ENCODE assay signal across 22 cellular contexts in the genomic region with DNA sequence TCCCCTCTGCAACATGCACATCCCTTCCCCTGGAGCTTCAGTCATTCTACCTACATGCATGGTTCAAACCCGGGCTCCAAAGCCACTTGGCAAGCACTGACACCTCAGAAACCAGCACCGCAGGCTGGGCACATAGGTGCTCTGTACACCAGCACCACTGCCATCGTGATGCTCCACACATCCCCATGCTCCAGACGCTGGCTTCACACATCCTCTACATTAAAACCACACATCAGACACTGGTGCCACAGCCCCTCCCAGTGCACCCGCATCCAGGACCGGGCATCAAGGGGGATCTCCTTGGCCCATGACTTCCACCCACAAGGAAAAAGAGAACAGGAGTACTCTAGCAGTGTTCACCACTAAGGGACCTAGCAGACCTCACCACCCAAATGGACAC.
DNase-seq lines count a peak whose midpoint lies in the region; ATAC-seq, FAIRE-seq and TF ChIP-seq lines count a peak whose summit lies in the region.
"Had no signal": no experiment of that assay in that cellular context is flagged by ENCODE, and none has a peak within 500 bp of the region (broad histone marks: within the 10 kb centered on the region; RNA-seq: fewer than 3 reads in every experiment).

No MANE protein-coding gene starts in this region.

- H3K18ac ChIP-seq in H1 (ENCODE audit: extremely low read depth, low read length): no peak overlapping the region

- no peak overlapping the region for H3K27ac ChIP-seq in H1 (ENCODE audit: low read depth, low read length)
- H3K27ac ChIP-seq: 22Rv1, BLaER1, C4-2B had no signal

- no peak overlapping the region for H4K5ac ChIP-seq in H1 (ENCODE audit: insufficient read length, low read depth, low read length)

- H3K27ac Mint-ChIP-seq in stimulated activated effector memory CD8-positive, alpha-beta T cell treated with anti-CD3 and anti-CD28 coated beads, Interleukin-12 subunit alpha, Interleukin-12 subunit beta, amount 100 ng/mL, for 72 hours: no peak overlapping the region
- H3K27ac Mint-ChIP-seq: B cell; CD4-positive, CD25-positive, alpha-beta regulatory T cell; CD8-positive, alpha-beta T cell had no signal

- TF ChIP-seq EP300 in H1 (IDR thresholded peaks at IDR 0.05; ENCODE audit: borderline replicate concordance in 1 of 2, low read depth in 2 of 2, low read length in 2 of 2): no peak

- H2AK5ac ChIP-seq in H1 (ENCODE audit: low read depth, low read length): no peak overlapping the region

- no peaks in the 10 kb centered on the region for H4K20me1 ChIP-seq in H1 (replicated peaks in 1 of 2; ENCODE audit: control insufficient read depth in 1 of 2, insufficient read depth in 2 of 2, low read length in 2 of 2)
- H4K20me1 ChIP-seq: BLaER1 had no signal

- H3K23me2 ChIP-seq in H1 (ENCODE audit: low read depth, low read length): no peaks in the 10 kb centered on the region; the same call in 1 of the 2 replicates

- no peaks in the 10 kb centered on the region for H3K9me3 ChIP-seq in H1 (ENCODE audit: insufficient read depth in 2 of 2, low read depth in 1 of 2, low read length in 1 of 2)
- H3K9me3 ChIP-seq: BLaER1, Caco-2 had no signal

- CTCF ChIA-PET in H1 (lab: Charles Lee; ENCODE audit: partially characterized antibody): no interaction called here

- H3K4me2 ChIP-seq in H1 (ENCODE audit: insufficient read depth in 1 of 2, low read depth in 2 of 2, low read length in 2 of 2): no peak overlapping the region
- H3K4me2 ChIP-seq: BLaER1 had no signal

- DNase-seq in HTR-8/SVneo (ENCODE audit: insufficient read length, low spot score) (no peak), H1 (ENCODE audit: low read depth in 1 of 2, low spot score in 2 of 2) (no peak), midbrain (lab: John Stamatoyannopoulos, UW) (no peak), GM19240 (ENCODE audit: insufficient read length, low spot score) (no peak), nucleus accumbens (lab: John Stamatoyannopoulos, UW) (no peak)
- DNase-seq in stimulated activated effector memory CD8-positive, alpha-beta T cell treated with anti-CD3 and anti-CD28 coated beads, Interleukin-12 subunit alpha, Interleukin-12 subunit beta, amount 100 ng/mL, for 72 hours (ENCODE audit: low spot score in 2 of 2): no peak
- DNase-seq: Caco-2; CD4-positive, CD25-positive, alpha-beta regulatory T cell; CD8-positive, alpha-beta T cell; DMS79; EL; GDM1; GOT3; H7; HCEC 1CT had no signal

- no peaks in the 10 kb centered on the region for H3K36me3 Mint-ChIP-seq in stimulated activated effector memory CD8-positive, alpha-beta T cell treated with anti-CD3 and anti-CD28 coated beads, Interleukin-12 subunit alpha, Interleukin-12 subunit beta, amount 100 ng/mL, for 72 hours
- H3K36me3 Mint-ChIP-seq: CD4-positive, CD25-positive, alpha-beta regulatory T cell; CD8-positive, alpha-beta T cell had no signal

- H2BK15ac ChIP-seq in H1 (ENCODE audit: low read length): no peak overlapping the region

- H3K79me2 ChIP-seq in H1 (ENCODE audit: control insufficient read depth in 1 of 2, insufficient read depth in 2 of 2, low read length in 2 of 2): no peaks in the 10 kb centered on the region

- H3K36me3 ChIP-seq in H1 (ENCODE audit: control insufficient read depth in 2 of 4, insufficient read depth in 4 of 4, low read length in 3 of 4): no peaks in the 10 kb centered on the region
- H3K36me3 ChIP-seq: BLaER1 had no signal

- H3K27me3 ChIP-seq in H1 (replicated peaks in 1 of 4; ENCODE audit: control insufficient read depth in 3 of 4, extremely low read depth in 1 of 4, insufficient read depth in 3 of 4, low read length in 3 of 4): no peaks in the 10 kb centered on the region
- H3K27me3 ChIP-seq: BLaER1 had no signal

- TF ChIP-seq RAD21 in H1 (IDR thresholded peaks at IDR 0.05 in 1 of 2, conservative IDR thresholded peaks at IDR 0.05 in 1 of 2; ENCODE audit: low read depth in 2 of 2, low read length in 2 of 2): no peak

- H3K4me1 Mint-ChIP-seq in stimulated activated effector memory CD8-positive, alpha-beta T cell treated with anti-CD3 and anti-CD28 coated beads, Interleukin-12 subunit alpha, Interleukin-12 subunit beta, amount 100 ng/mL, for 72 hours: no peaks in the 10 kb centered on the region
- H3K4me1 Mint-ChIP-seq: B cell; CD4-positive, CD25-positive, alpha-beta regulatory T cell had no signal

- no peak overlapping the region for H3K4me3 ChIP-seq in H1 (ENCODE audit: extremely low read depth in 1 of 4, insufficient read depth in 2 of 4, low read depth in 3 of 4, low read length in 4 of 4)
- H3K4me3 ChIP-seq: BLaER1 had no signal

- no peaks in the 10 kb centered on the region for H3K79me1 ChIP-seq in H1 (ENCODE audit: low read depth, low read length)

- no peak for TF ChIP-seq CTCF in H1 (IDR thresholded peaks at IDR 0.05; ENCODE audit: control extremely low read depth in 1 of 3, insufficient read depth in 1 of 3, low read depth in 1 of 3, low read length in 3 of 3)

- no peak overlapping the region for H3K4ac ChIP-seq in H1 (replicated peaks; ENCODE audit: insufficient read length, low read depth, low read length)

- H4K91ac ChIP-seq in H1 (replicated peaks; ENCODE audit: insufficient read length, low read length): no peak overlapping the region

- 94% methylated on average over 6 of the region's 6 CpGs; no CpG with 5 or more reads in 1 of the 2 experiments for WGBS in H1 (ENCODE audit: extremely low coverage in 1 of 2, insufficient coverage in 1 of 2, insufficient read length in 1 of 2, insufficient replicate concordance in 2 of 2, low coverage in 1 of 2, low lambda C conversion rate in 2 of 2, missing lambda C conversion rate in 1 of 2), 2 experiments

- H3K56ac ChIP-seq in H1 (replicated peaks; ENCODE audit: insufficient read length, low read depth, low read length): no peak overlapping the region

- FAIRE-seq in HTR-8/SVneo (lab: Jason Lieb, UNC) (peak; percentile 44), H1 (lab: Jason Lieb, UNC) (no peak)
- FAIRE-seq: A204.1, GM12891, GM18507 had no signal

- H4K8ac ChIP-seq in H1 (ENCODE audit: extremely low read depth, insufficient read depth, low read length): no peak overlapping the region

- H3K9ac ChIP-seq in H1 (replicated peaks in 1 of 4; ENCODE audit: extremely low read depth in 1 of 4, low read depth in 3 of 4, low read length in 3 of 4): no peak overlapping the region
- H3K9ac ChIP-seq: BLaER1 had no signal

- H2AFZ ChIP-seq in H1 (ENCODE audit: low read length): peak overlapping the region; percentile 67; the same call in 1 of the 2 replicates

- H3K9me3 Mint-ChIP-seq in stimulated activated effector memory CD8-positive, alpha-beta T cell treated with anti-CD3 and anti-CD28 coated beads, Interleukin-12 subunit alpha, Interleukin-12 subunit beta, amount 100 ng/mL, for 72 hours: peaks cover 10% of the 10 kb centered on the region

- no peaks in the 10 kb centered on the region for H3K4me1 ChIP-seq in H1 (replicated peaks in 1 of 4; ENCODE audit: control insufficient read depth in 3 of 4, insufficient read depth in 4 of 4, low read length in 3 of 4)
- H3K4me1 ChIP-seq: BLaER1, Caco-2 had no signal

- TF ChIP-seq POLR2A in H1 (IDR thresholded peaks at IDR 0.05; ENCODE audit: control extremely low read depth in 1 of 2, low read depth in 2 of 2, low read length in 2 of 2): no peak

- no peak overlapping the region for H3K4me3 Mint-ChIP-seq in stimulated activated effector memory CD8-positive, alpha-beta T cell treated with anti-CD3 and anti-CD28 coated beads, Interleukin-12 subunit alpha, Interleukin-12 subunit beta, amount 100 ng/mL, for 72 hours
- H3K4me3 Mint-ChIP-seq: B cell; CD4-positive, CD25-positive, alpha-beta regulatory T cell; CD8-positive, alpha-beta T cell had no signal

- H2BK120ac ChIP-seq in H1 (replicated peaks; ENCODE audit: low read depth, low read length): no peak overlapping the region

- H2BK12ac ChIP-seq in H1 (ENCODE audit: low read depth, low read length): no peak overlapping the region

- no peak overlapping the region for H3K23ac ChIP-seq in H1 (ENCODE audit: insufficient read length)

- POLR2A ChIA-PET in H1 (lab: Charles Lee; ENCODE audit: partially characterized antibody): no interaction called here

- H2BK5ac ChIP-seq in H1 (ENCODE audit: low read depth, low read length): no peak overlapping the region

- no peak overlapping the region for H3K14ac ChIP-seq in H1 (ENCODE audit: insufficient read length)

- ATAC-seq in stimulated activated effector memory CD8-positive, alpha-beta T cell treated with anti-CD3 and anti-CD28 coated beads, Interleukin-12 subunit alpha, Interleukin-12 subunit beta, amount 100 ng/mL, for 72 hours: peak; percentile 34
- ATAC-seq: CD8-positive, alpha-beta T cell had no signal

- H2BK20ac ChIP-seq in H1 (ENCODE audit: low read length): no peak overlapping the region

TF ChIP-seq in H1, 55 proteins besides CTCF, POLR2A, EP300 and RAD21:
- TF ChIP-seq ASH2L (IDR thresholded peaks at IDR 0.05; ENCODE audit: low read length) (no peak), BCL11A (IDR thresholded peaks at IDR 0.05; ENCODE audit: low read depth in 2 of 2, low read length in 2 of 2) (no peak), BRCA1 (IDR thresholded peaks at IDR 0.05; ENCODE audit: low read depth, low read length) (no peak), CTBP2 (IDR thresholded peaks at IDR 0.05; ENCODE audit: borderline replicate concordance, insufficient read depth, insufficient read length, low read length) (no peak), RBBP5 (IDR thresholded peaks at IDR 0.05; ENCODE audit: borderline replicate concordance, low read depth, low read length) (no peak), TCF12 (IDR thresholded peaks at IDR 0.05; ENCODE audit: low read depth, low read length) (no peak), HDAC6 (IDR thresholded peaks at IDR 0.05; ENCODE audit: low read depth, low read length) (no peak)
- TF ChIP-seq, protein P1, sequence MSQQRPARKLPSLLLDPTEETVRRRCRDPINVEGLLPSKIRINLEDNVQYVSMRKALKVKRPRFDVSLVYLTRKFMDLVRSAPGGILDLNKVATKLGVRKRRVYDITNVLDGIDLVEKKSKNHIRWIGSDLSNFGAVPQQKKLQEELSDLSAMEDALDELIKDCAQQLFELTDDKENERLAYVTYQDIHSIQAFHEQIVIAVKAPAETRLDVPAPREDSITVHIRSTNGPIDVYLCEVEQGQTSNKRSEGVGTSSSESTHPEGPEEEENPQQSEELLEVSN (IDR thresholded peaks at IDR 0.05): no peak
